16 cellular contexts compared by ENCODE assay signal in the genomic region with DNA sequence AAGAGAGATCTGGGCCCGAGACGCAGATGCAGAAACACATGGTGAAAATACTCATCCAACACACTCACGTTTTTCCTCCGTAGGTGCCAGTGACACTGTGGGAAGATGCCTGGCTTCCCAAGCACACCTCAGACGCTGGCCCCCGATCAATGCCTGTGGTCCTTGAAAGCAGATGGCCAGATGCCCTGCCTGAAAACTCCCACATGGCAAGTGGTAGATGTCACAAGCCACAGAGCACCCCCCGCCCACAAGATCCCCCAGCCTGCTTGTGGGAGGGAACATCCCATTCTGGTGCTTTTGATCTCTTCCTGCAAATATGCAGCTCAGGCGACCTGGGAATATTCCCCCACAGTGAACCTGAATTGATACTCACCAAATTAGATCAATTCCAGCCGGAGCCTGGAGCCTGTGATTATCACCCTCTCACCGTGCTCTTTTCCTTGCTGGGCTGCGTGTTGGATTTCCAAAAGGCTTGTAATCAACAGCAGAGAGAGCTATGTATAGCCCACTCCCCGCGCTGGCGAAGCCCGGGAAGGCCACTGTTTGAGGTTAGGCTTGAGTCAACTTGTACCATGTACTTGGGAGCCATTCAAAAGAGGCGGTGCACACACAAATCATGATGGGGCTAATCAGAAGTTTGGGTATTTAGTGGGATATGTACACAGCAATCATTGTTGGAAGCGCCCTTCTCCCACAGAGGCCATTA.
DNase-seq lines count a peak whose midpoint lies in the region; ATAC-seq, FAIRE-seq and TF ChIP-seq lines count a peak whose summit lies in the region.
"Had no signal": no experiment of that assay in that cellular context is flagged by ENCODE, and none has a peak within 500 bp of the region (broad histone marks: within the 10 kb centered on the region; RNA-seq: fewer than 3 reads in every experiment).

No MANE protein-coding gene starts in this region.

- H3K36me3 ChIP-seq in osteoblast (ENCODE audit: insufficient read depth, low read length) = no peaks in the 10 kb centered on the region
- no peaks in the 10 kb centered on the region for H3K36me3 ChIP-seq in effector memory CD4-positive, alpha-beta T cell (ENCODE audit: control insufficient read depth, insufficient read depth, low read length)
- H3K36me3 ChIP-seq: left ventricle myocardium inferior had no signal

- in situ Hi-C loops in G401 (cut with HindIII; ENCODE audit: low sequenced_read_pairs) = no loop called here

- H3K27me3 ChIP-seq in osteoblast (ENCODE audit: insufficient read depth, low read length) = no peaks in the 10 kb centered on the region
- H3K27me3 ChIP-seq in effector memory CD4-positive, alpha-beta T cell (replicated peaks; ENCODE audit: control insufficient read depth, insufficient read depth, low read length, poor library complexity, severe bottlenecking) = no peaks in the 10 kb centered on the region

- no peak overlapping the region for H3K27ac ChIP-seq in osteoblast (ENCODE audit: low read depth, low read length)
- H3K27ac ChIP-seq in effector memory CD4-positive, alpha-beta T cell (ENCODE audit: insufficient read depth, low read length, poor library complexity, severe bottlenecking) = no peak overlapping the region
- H3K27ac ChIP-seq: left ventricle myocardium inferior, VCaP had no signal

- no peak for TF ChIP-seq POLR2A in GM12891 (IDR thresholded peaks at IDR 0.05; ENCODE audit: low read depth, low read length)

- DNase-seq in G401 (ENCODE audit: low spot score) = peak; percentile 54
- DNase-seq in NCI-H345 treated with DMSO at 0.1 percent for 48 hours (lab: John Stamatoyannopoulos, UW; ENCODE audit: unreplicated experiment) = peak; percentile 78
- peak; percentile 37 for DNase-seq in cerebellar cortex (ENCODE audit: low spot score)
- DNase-seq in osteoblast (ENCODE audit: insufficient read length, low spot score, missing footprints) = peak; percentile 80
- DNase-seq in effector memory CD4-positive, alpha-beta T cell = no peak
- DNase-seq in GM12891 (ENCODE audit: insufficient read length, low spot score) = no peak
- no peak for DNase-seq in NCI-H526 (lab: John Stamatoyannopoulos, UW)
- DNase-seq: activated CD8-positive, alpha-beta memory T cell treated with anti-CD3 and anti-CD28 coated beads for 24 hours; activated effector memory CD4-positive, alpha-beta T cell treated with Interleukin-2 at 50 U/mL for 16 hours; left ventricle myocardium inferior; naive thymus-derived CD8-positive, alpha-beta T cell; stimulated activated naive B cell treated with anti-CD40 and anti-IgM and Interleukin-4, amounts not matched to agents 10 μg/mL and 1 μg/mL and 100 μg/mL, for 72 hours; SW 1271 had no signal

- no peaks in the 10 kb centered on the region for H3K9me3 ChIP-seq in osteoblast (ENCODE audit: low read depth, low read length)
- no peaks in the 10 kb centered on the region for H3K9me3 ChIP-seq in effector memory CD4-positive, alpha-beta T cell (ENCODE audit: control insufficient read depth, low read length)
- H3K9me3 ChIP-seq: left ventricle myocardium inferior had no signal

- peaks cover 11% of the 10 kb centered on the region for H3K4me1 ChIP-seq in osteoblast (ENCODE audit: insufficient read depth, low read length)
- no peaks in the 10 kb centered on the region for H3K4me1 ChIP-seq in effector memory CD4-positive, alpha-beta T cell (ENCODE audit: control insufficient read depth, insufficient read depth, low read length, poor library complexity, severe bottlenecking)

- FAIRE-seq in GM12891 (lab: Jason Lieb, UNC) = no peak

- ATAC-seq in GM19397 (IDR thresholded peaks at IDR 0.05; ENCODE audit: unreplicated experiment) = no peak
- ATAC-seq: naive thymus-derived CD8-positive, alpha-beta T cell; Panc1; stimulated activated naive B cell treated with anti-CD40 and anti-IgM and Interleukin-4, amounts not matched to agents 10 μg/mL and 1 μg/mL and 100 μg/mL, for 72 hours had no signal

- no peak overlapping the region for H3K4me3 ChIP-seq in osteoblast (ENCODE audit: insufficient read depth, low read length)
- no peak overlapping the region for H3K4me3 ChIP-seq in effector memory CD4-positive, alpha-beta T cell (ENCODE audit: insufficient read depth, low read depth, low read length, poor library complexity, severe bottlenecking)
- H3K4me3 ChIP-seq: left ventricle myocardium inferior had no signal

- H4K20me1 ChIP-seq in osteoblast (ENCODE audit: insufficient read depth, low read length) = peaks cover 42% of the 10 kb centered on the region

- no peak overlapping the region for H3K4me2 ChIP-seq in osteoblast (ENCODE audit: insufficient read depth, low read length)

- H3K79me2 ChIP-seq in osteoblast (ENCODE audit: insufficient read depth, low read length) = peaks cover 87% of the 10 kb centered on the region

- no peak for TF ChIP-seq CTCF in osteoblast (IDR thresholded peaks at IDR 0.05; ENCODE audit: extremely low read depth, low read depth, low read length)

- H2AFZ ChIP-seq in osteoblast (ENCODE audit: low read length) = no peak overlapping the region

TF ChIP-seq in GM12891, 5 proteins besides CTCF, POLR2A, EP300 and RAD21:
- TF ChIP-seq POLR2AphosphoS5 (IDR thresholded peaks at IDR 0.05; ENCODE audit: low read depth, low read length) (no peak), PAX5 (IDR thresholded peaks at IDR 0.05; ENCODE audit: insufficient read depth, low read length, severe bottlenecking) (no peak), TAF1 (IDR thresholded peaks at IDR 0.05; ENCODE audit: low read depth, low read length) (no peak), SPI1 (IDR thresholded peaks at IDR 0.05; ENCODE audit: low read depth, low read length) (no peak)

Comparison
In these comparisons a context has a peak if more than half of its experiments do, and no peak if none do; other contexts are left out.
1. DNase-seq: peak in G401 (single experiment), NCI-H345 treated with DMSO at 0.1 percent for 48 hours (single experiment), cerebellar cortex (single experiment) and osteoblast (single experiment); none in effector memory CD4-positive, alpha-beta T cell (0 of 3), GM12891 (single experiment) and NCI-H526 (0 of 2).